8 cellular contexts compared by ENCODE assay signal in the genomic region with DNA sequence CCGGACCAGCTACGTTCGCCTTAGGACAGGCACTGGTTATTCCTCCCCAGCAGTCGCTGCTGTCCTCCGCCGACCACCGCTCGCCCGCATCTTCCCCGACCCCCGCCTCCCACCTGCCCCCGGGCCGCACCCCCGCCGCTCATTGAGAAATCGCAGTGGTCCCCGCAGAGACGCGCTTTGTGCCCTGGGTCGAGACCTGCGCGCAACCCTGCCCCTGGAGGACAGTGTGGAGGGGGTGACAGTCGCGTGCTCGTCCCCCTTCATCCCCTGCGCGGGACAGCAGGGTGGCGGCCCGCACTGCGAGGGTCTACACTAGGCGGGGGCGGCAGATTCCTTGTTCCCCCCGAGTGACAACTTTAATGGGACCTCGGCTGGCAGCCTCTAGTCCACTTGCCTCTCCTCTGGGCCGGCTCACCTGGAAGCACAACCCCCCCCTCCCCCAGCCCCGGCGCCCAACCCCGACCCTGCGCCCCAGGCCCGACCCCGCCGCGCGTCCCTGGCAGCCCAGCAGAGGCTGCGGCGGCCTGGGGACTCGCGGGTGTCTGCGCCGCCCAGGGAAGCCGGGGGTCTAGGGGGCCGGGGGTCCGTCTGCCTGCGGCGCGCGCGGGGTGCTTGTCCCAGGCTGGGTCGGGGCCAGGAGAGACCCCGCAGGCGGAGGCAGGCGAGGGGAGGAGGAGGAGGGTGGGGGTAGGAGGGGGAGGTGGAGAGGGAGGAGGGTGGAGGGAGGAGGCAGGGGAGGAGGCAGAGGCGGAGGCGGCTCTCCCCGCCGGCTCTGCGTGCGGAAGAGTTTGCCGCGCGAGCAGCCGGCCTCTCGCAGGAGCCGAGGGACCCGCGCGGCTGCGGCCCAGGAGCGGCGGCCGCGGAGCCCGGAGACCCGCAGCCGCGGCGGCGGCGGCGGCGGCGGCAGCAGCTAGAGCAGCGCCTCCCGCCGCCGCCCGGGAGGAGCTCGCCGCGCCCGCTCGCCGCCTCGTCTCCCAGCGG. TPM values are rescaled to one million over a fixed set of nuclear protein-coding genes. Genes with fewer than 3 reads are reported as not detected.
DNase-seq lines count a peak whose midpoint lies in the region; ATAC-seq and TF ChIP-seq lines count a peak whose summit lies in the region.

A gene with protein sequence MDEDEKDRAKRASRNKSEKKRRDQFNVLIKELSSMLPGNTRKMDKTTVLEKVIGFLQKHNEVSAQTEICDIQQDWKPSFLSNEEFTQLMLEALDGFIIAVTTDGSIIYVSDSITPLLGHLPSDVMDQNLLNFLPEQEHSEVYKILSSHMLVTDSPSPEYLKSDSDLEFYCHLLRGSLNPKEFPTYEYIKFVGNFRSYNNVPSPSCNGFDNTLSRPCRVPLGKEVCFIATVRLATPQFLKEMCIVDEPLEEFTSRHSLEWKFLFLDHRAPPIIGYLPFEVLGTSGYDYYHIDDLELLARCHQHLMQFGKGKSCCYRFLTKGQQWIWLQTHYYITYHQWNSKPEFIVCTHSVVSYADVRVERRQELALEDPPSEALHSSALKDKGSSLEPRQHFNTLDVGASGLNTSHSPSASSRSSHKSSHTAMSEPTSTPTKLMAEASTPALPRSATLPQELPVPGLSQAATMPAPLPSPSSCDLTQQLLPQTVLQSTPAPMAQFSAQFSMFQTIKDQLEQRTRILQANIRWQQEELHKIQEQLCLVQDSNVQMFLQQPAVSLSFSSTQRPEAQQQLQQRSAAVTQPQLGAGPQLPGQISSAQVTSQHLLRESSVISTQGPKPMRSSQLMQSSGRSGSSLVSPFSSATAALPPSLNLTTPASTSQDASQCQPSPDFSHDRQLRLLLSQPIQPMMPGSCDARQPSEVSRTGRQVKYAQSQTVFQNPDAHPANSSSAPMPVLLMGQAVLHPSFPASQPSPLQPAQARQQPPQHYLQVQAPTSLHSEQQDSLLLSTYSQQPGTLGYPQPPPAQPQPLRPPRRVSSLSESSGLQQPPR (plus strand): TSS at position 775 of the 981 bp plus-strand sequence. CDS start 84,616 bp downstream, outside the sequence.

- peak within 1 kb of the TSS; percentile 30 for H3K27ac ChIP-seq in naive thymus-derived CD4-positive, alpha-beta T cell (ENCODE audit: low read depth, low read length)
- H3K27ac ChIP-seq in vagina: peak within 1 kb of the TSS; percentile 88

- H3K27ac Mint-ChIP-seq in naive thymus-derived CD4-positive, alpha-beta T cell: peak within 1 kb of the TSS in 3 of 9 donors; percentile 31 to 74 (median 45)

- DNase-seq in stimulated activated naive CD4-positive, alpha-beta T cell (lab: John Stamatoyannopoulos, UW): peak in 4 of 6 experiments; percentile 7 to 43 (median 24)
- no peak for DNase-seq in stimulated activated naive CD4-positive, alpha-beta T cell treated with Interleukin-2 at 50 U/mL for 16 hours (lab: John Stamatoyannopoulos, UW)
- peak; percentile 35 for DNase-seq in activated CD8-positive, alpha-beta memory T cell treated with anti-CD3 and anti-CD28 coated beads, Interleukin-2, amount 50 U/mL, for 4 hours
- DNase-seq in fibroblast of pulmonary artery (ENCODE audit: low read depth): peak; percentile 74
- peak; percentile 4 to 36 (median 28) for DNase-seq in naive thymus-derived CD4-positive, alpha-beta T cell
- DNase-seq in vagina (ENCODE audit: extremely low spot score in 2 of 2): no peak
- no peak for DNase-seq in superior temporal gyrus (ENCODE audit: extremely low spot score)

- POLR2A ChIA-PET in naive thymus-derived CD4-positive, alpha-beta T cell (lab: Charles Lee): no interaction called here

- peak in 1 of 2 donors; percentile 22 for TF ChIP-seq POLR2A in vagina (IDR thresholded peaks at IDR 0.05)

- H3K36me3 ChIP-seq in naive thymus-derived CD4-positive, alpha-beta T cell (ENCODE audit: control insufficient read depth in 2 of 3, insufficient read depth in 3 of 3, low read length in 3 of 3): no peaks in the 10 kb centered on the region
- no peaks in the 10 kb centered on the region for H3K36me3 ChIP-seq in vagina

- TF ChIP-seq CTCF in fibroblast of pulmonary artery (IDR thresholded peaks at IDR 0.05; ENCODE audit: low read length, missing control alignments): no peak
- no peak for TF ChIP-seq CTCF in vagina (IDR thresholded peaks at IDR 0.05)

- peaks cover 9 to 55% (median 28%) of the 10 kb centered on the region in 7 donors for H3K4me1 Mint-ChIP-seq in naive thymus-derived CD4-positive, alpha-beta T cell

- H3K4me3 ChIP-seq in fibroblast of pulmonary artery (replicated peaks; ENCODE audit: low read depth, low read length): peak within 1 kb of the TSS; percentile 90
- H3K4me3 ChIP-seq in naive thymus-derived CD4-positive, alpha-beta T cell (ENCODE audit: low read length): peak within 1 kb of the TSS; percentile 60
- H3K4me3 ChIP-seq in vagina: peak within 1 kb of the TSS; percentile 59 to 84

- CTCF ChIA-PET in naive thymus-derived CD4-positive, alpha-beta T cell (lab: Charles Lee): no interaction called here

- H3K4me1 ChIP-seq in naive thymus-derived CD4-positive, alpha-beta T cell (ENCODE audit: control insufficient read depth in 2 of 2, insufficient read depth in 2 of 2, low read length in 2 of 2): peaks cover 0 to 13% of the 10 kb centered on the region in 2 donors
- peaks cover 35% of the 10 kb centered on the region for H3K4me1 ChIP-seq in vagina

- intact Hi-C loops in naive thymus-derived CD4-positive, alpha-beta T cell (cut with micrococcal nuclease): loop anchor here (5.0 to 10.0 kb wide), 4 partner anchors 125 to 207 kb away; no protein-coding TSS in a partner anchor
- intact Hi-C loops in vagina (cut with DNase I): loop anchor here (10.0 kb wide), 1 partner anchor 165 kb away; no protein-coding TSS in a partner anchor

- H3K36me3 Mint-ChIP-seq in naive thymus-derived CD4-positive, alpha-beta T cell: peaks cover 0 to 9% (median 0%) of the 10 kb centered on the region in 5 donors

- H3K27me3 Mint-ChIP-seq in naive thymus-derived CD4-positive, alpha-beta T cell: peaks cover 0 to 57% (median 34%) of the 10 kb centered on the region in 5 donors

- H3K9me3 Mint-ChIP-seq in naive thymus-derived CD4-positive, alpha-beta T cell: peaks cover 0 to 1% (median 0%) of the 10 kb centered on the region in 11 donors

- peak within 1 kb of the TSS; percentile 78 to 91 (median 86) for H3K4me3 Mint-ChIP-seq in naive thymus-derived CD4-positive, alpha-beta T cell

- ATAC-seq in naive thymus-derived CD4-positive, alpha-beta T cell: peak; percentile 61
- no peak for ATAC-seq in HG03521 (IDR thresholded peaks at IDR 0.05; ENCODE audit: unreplicated experiment)

- no peaks in the 10 kb centered on the region for H3K9me3 ChIP-seq in naive thymus-derived CD4-positive, alpha-beta T cell (ENCODE audit: control insufficient read depth in 2 of 3, low read length in 3 of 3)
- H3K9me3 ChIP-seq in vagina: no peaks in the 10 kb centered on the region

- no peaks in the 10 kb centered on the region for H3K27me3 ChIP-seq in naive thymus-derived CD4-positive, alpha-beta T cell (ENCODE audit: control insufficient read depth in 2 of 2, insufficient read depth in 2 of 2, low read length in 2 of 2)
- no peaks in the 10 kb centered on the region for H3K27me3 ChIP-seq in vagina

RNA-seq across cellular contexts. Expression of the gene that starts here (rescaled TPM):
- total RNA-seq in naive thymus-derived CD4-positive, alpha-beta T cell: 10 to 100 TPM in 2 of 5 experiments, 1 to 10 TPM in 3; 2.7 to 15.0 (median 8.9) TPM
- 1 to 10 TPM; 1.2 to 8.3 TPM for polyA plus RNA-seq in naive thymus-derived CD4-positive, alpha-beta T cell
- total RNA-seq in vagina: 37.6 TPM

Comparison
In these comparisons a context has a peak if more than half of its experiments do, and no peak if none do; other contexts are left out.
1. DNase-seq: peak in stimulated activated naive CD4-positive, alpha-beta T cell (4 of 6), activated CD8-positive, alpha-beta memory T cell treated with anti-CD3 and anti-CD28 coated beads, Interleukin-2, amount 50 U/mL, for 4 hours (single experiment), fibroblast of pulmonary artery (single experiment) and naive thymus-derived CD4-positive, alpha-beta T cell (9 of 9); none in stimulated activated naive CD4-positive, alpha-beta T cell treated with Interleukin-2 at 50 U/mL for 16 hours (single experiment), vagina (0 of 2) and superior temporal gyrus (single experiment).
2. Peak in every context shown above with its lines, with median percentiles within 50 percentile points of each other: H3K4me3 ChIP-seq.